18 cellular contexts compared by ENCODE assay signal in genomic region chr6:111215134-111215533, GRCh38.
A peak's percentile ranks its signal among the peaks of the same experiment; 100 is the strongest.
DNase-seq lines count a peak whose midpoint lies in the region; ATAC-seq, FAIRE-seq and TF ChIP-seq lines count a peak whose summit lies in the region.
"Had no signal": no experiment of that assay in that cellular context is flagged by ENCODE, and none has a peak within 500 bp of the region (broad histone marks: within the 10 kb centered on the region; RNA-seq: fewer than 3 reads in every experiment).

No MANE protein-coding gene starts in this region.

- H3K27me3 ChIP-seq in heart right ventricle, result no peaks in the 10 kb centered on the region
- H3K27me3 ChIP-seq in astrocyte (ENCODE audit: insufficient read depth, low read length), result no peaks in the 10 kb centered on the region
- H3K27me3 ChIP-seq in PC-3 (ENCODE audit: low read length), result no peaks in the 10 kb centered on the region

- TF ChIP-seq CTCF in heart right ventricle (IDR thresholded peaks at IDR 0.05) (no peak), astrocyte (IDR thresholded peaks at IDR 0.05; ENCODE audit: insufficient read depth, low read depth, low read length) (no peak), fibroblast of pulmonary artery (IDR thresholded peaks at IDR 0.05; ENCODE audit: low read length, missing control alignments) (no peak), PC-3 (conservative IDR thresholded peaks at IDR 0.05; ENCODE audit: low read depth, low read length) (no peak)

- no peaks in the 10 kb centered on the region for H3K36me3 ChIP-seq in heart right ventricle
- H3K36me3 ChIP-seq in astrocyte (ENCODE audit: insufficient read depth, low read length), result no peaks in the 10 kb centered on the region
- H3K36me3 ChIP-seq in PC-3 (ENCODE audit: low read depth, low read length), result no peaks in the 10 kb centered on the region
- H3K36me3 ChIP-seq: HAP-1 had no signal

- H3K27ac Mint-ChIP-seq in astrocyte (ENCODE audit: unreplicated experiment), result no peak overlapping the region
- H3K27ac Mint-ChIP-seq: CD4-positive, alpha-beta T cell had no signal

- H3K9me3 Mint-ChIP-seq in astrocyte (ENCODE audit: unreplicated experiment), result no peaks in the 10 kb centered on the region
- H3K9me3 Mint-ChIP-seq: CD4-positive, alpha-beta T cell had no signal

- BruUV-seq in PC-3 (replicated peaks; lab: Mats Ljungman, UMichigan), result no TSS peak

- H3K27ac ChIP-seq in heart right ventricle (no peak overlapping the region), astrocyte (ENCODE audit: low read depth, low read length) (no peak overlapping the region), PC-3 (ENCODE audit: low read length) (no peak overlapping the region)
- H3K27ac ChIP-seq: 22Rv1, A549, C4-2B, GM23248 had no signal

- no peaks in the 10 kb centered on the region for H3K4me1 Mint-ChIP-seq in astrocyte (ENCODE audit: low read depth, unreplicated experiment)

- no peaks in the 10 kb centered on the region for H3F3A ChIP-seq in PC-3 (ENCODE audit: low read length, unreplicated experiment)

- no peak overlapping the region for H3K4me3 ChIP-seq in heart right ventricle
- H3K4me3 ChIP-seq in astrocyte (ENCODE audit: insufficient read depth, low read depth, low read length), result no peak overlapping the region
- H3K4me3 ChIP-seq in fibroblast of pulmonary artery (replicated peaks; ENCODE audit: low read depth, low read length), result no peak overlapping the region
- no peak overlapping the region for H3K4me3 ChIP-seq in PC-3 (ENCODE audit: low read length)
- H3K4me3 ChIP-seq: A549, GM23248, HAP-1 had no signal

- no peaks in the 10 kb centered on the region for H4K20me1 ChIP-seq in astrocyte (ENCODE audit: insufficient read depth, low read length)
- H4K20me1 ChIP-seq in PC-3 (ENCODE audit: low read length), result no peaks in the 10 kb centered on the region

- H2AFZ ChIP-seq in astrocyte (ENCODE audit: low read depth, low read length) (no peak overlapping the region), PC-3 (ENCODE audit: low read length) (no peak overlapping the region)
- H2AFZ ChIP-seq: GM23248 had no signal

- no peaks in the 10 kb centered on the region for H3K79me2 ChIP-seq in astrocyte (ENCODE audit: insufficient read depth, low read length)
- H3K79me2 ChIP-seq in PC-3 (ENCODE audit: low read length), result no peaks in the 10 kb centered on the region

- H3K9me2 ChIP-seq in PC-3 (replicated peaks; ENCODE audit: low read length), result no peaks in the 10 kb centered on the region

- POLR2A ChIA-PET in PC-3 (lab: Charles Lee; ENCODE audit: unreplicated experiment), result no interaction called here

- H3K4me3 Mint-ChIP-seq in astrocyte (ENCODE audit: unreplicated experiment), result no peak overlapping the region
- H3K4me3 Mint-ChIP-seq: CD4-positive, alpha-beta T cell had no signal

- no peaks in the 10 kb centered on the region for H3K9me3 ChIP-seq in heart right ventricle
- H3K9me3 ChIP-seq in astrocyte (ENCODE audit: insufficient read depth, low read depth, low read length), result no peaks in the 10 kb centered on the region
- H3K9me3 ChIP-seq in PC-3 (ENCODE audit: low read length), result no peaks in the 10 kb centered on the region
- H3K9me3 ChIP-seq: A549, Caco-2, HAP-1 had no signal

- WGBS in heart right ventricle, 2 donors, result 20 to 30% methylated on average over 1 of the region's 1 CpG

- H3K9ac ChIP-seq in astrocyte (ENCODE audit: low read length) (no peak overlapping the region), PC-3 (ENCODE audit: low read length) (no peak overlapping the region)
- H3K9ac ChIP-seq: GM23248 had no signal

- intact Hi-C loops in Right ventricle myocardium superior (cut with DNase I), result no loop called here
- intact Hi-C loops in heart right ventricle (cut with DNase I), result no loop called here
- intact Hi-C loops in PC-3 (cut with micrococcal nuclease), result no loop called here

- CTCF ChIA-PET in PC-3 (lab: Charles Lee), result no interaction called here

- DNase-seq in Right ventricle myocardium superior, result no peak
- DNase-seq in heart right ventricle, result no peak
- peak; percentile 33 for DNase-seq in astrocyte (ENCODE audit: low read depth)
- DNase-seq in fibroblast of pulmonary artery (ENCODE audit: low read depth), result peak; percentile 17
- DNase-seq in PC-3, result no peak
- no peak for DNase-seq in DMS79 (lab: John Stamatoyannopoulos, UW)
- no peak for DNase-seq in HuH-7 (ENCODE audit: low spot score)
- DNase-seq: AML-193; Caco-2; CD4-positive, alpha-beta T cell; GF-D8; GM23248 had no signal

- H3K4me1 ChIP-seq in heart right ventricle, result peaks cover 0 to 8% (median 0%) of the 10 kb centered on the region in 9 donors
- no peaks in the 10 kb centered on the region for H3K4me1 ChIP-seq in astrocyte (ENCODE audit: insufficient read depth, low read length)
- no peaks in the 10 kb centered on the region for H3K4me1 ChIP-seq in PC-3 (ENCODE audit: insufficient read depth, low read length)
- H3K4me1 ChIP-seq: A549, Caco-2 had no signal

- H3K4me2 ChIP-seq in astrocyte (ENCODE audit: low read length) (no peak overlapping the region), PC-3 (ENCODE audit: low read length) (no peak overlapping the region)
- H3K4me2 ChIP-seq: A549 had no signal

- no peaks in the 10 kb centered on the region for H3K36me3 Mint-ChIP-seq in astrocyte (ENCODE audit: low read depth, unreplicated experiment)

- H3K27me3 Mint-ChIP-seq in astrocyte (ENCODE audit: low read depth, unreplicated experiment), result no peaks in the 10 kb centered on the region
- H3K27me3 Mint-ChIP-seq: CD4-positive, alpha-beta T cell had no signal

- FAIRE-seq in astrocyte (lab: Jason Lieb, UNC), result no peak
- FAIRE-seq: A549, D721Med, HepG2 had no signal

- ATAC-seq in Right ventricle myocardium superior (ENCODE audit: poor library complexity) (peak; percentile 33), heart right ventricle (no peak), PC-3 (no peak)
- ATAC-seq: A549, HepG2 had no signal

Comparison
In these comparisons a context has a peak if more than half of its experiments do, and no peak if none do; other contexts are left out.
1. DNase-seq: peak in astrocyte (single experiment) and fibroblast of pulmonary artery (single experiment); none in Right ventricle myocardium superior (single experiment), heart right ventricle (0 of 2), PC-3 (single experiment), DMS79 (single experiment) and HuH-7 (single experiment).